Comparison of ENCODE assay signal across 1 cellular context in genomic region chr12:52926596-52927241, GRCh38.
TF ChIP-seq lines count a peak whose summit lies in the region.

No MANE protein-coding gene starts in this region.

TF ChIP-seq in K562, 482 proteins besides CTCF, POLR2A, EP300 and RAD21:
- TF ChIP-seq ZNF740 (CRISPR knock-in tag; IDR thresholded peaks at IDR 0.05) (no peak), ZNF740 (tag; IDR thresholded peaks at IDR 0.05) (no peak), ZNF24 (IDR thresholded peaks at IDR 0.05) (peak; percentile 98), NCOA1 (IDR thresholded peaks at IDR 0.05; ENCODE audit: low read depth) (no peak), DACH1 (IDR thresholded peaks at IDR 0.05; ENCODE audit: partially characterized antibody) (no peak), WHSC1 (IDR thresholded peaks at IDR 0.05; ENCODE audit: low read length) (no peak), TAL1 (IDR thresholded peaks at IDR 0.05) (no peak), MBD2 (IDR thresholded peaks at IDR 0.05; ENCODE audit: borderline replicate concordance, low read depth) (no peak), GTF2F1 (IDR thresholded peaks at IDR 0.05; ENCODE audit: low read depth, low read length) (no peak), ZNF584 (CRISPR knock-in tag; IDR thresholded peaks at IDR 0.05; ENCODE audit: low read depth) (no peak), MEF2D (tag; conservative IDR thresholded peaks at IDR 0.05; ENCODE audit: low read depth) (no peak), BRCA1 (IDR thresholded peaks at IDR 0.05) (no peak), BRCA1 (CRISPR knock-in tag; IDR thresholded peaks at IDR 0.05) (no peak), NFRKB (IDR thresholded peaks at IDR 0.05; ENCODE audit: low read depth) (0 out of 2 replicates have a peak, but pooled peaks have one; percentile 28), NR0B1 (IDR thresholded peaks at IDR 0.05; ENCODE audit: partially characterized antibody) (no peak)
